Comparison of ENCODE assay signal across 8 cellular contexts in the genomic region with DNA sequence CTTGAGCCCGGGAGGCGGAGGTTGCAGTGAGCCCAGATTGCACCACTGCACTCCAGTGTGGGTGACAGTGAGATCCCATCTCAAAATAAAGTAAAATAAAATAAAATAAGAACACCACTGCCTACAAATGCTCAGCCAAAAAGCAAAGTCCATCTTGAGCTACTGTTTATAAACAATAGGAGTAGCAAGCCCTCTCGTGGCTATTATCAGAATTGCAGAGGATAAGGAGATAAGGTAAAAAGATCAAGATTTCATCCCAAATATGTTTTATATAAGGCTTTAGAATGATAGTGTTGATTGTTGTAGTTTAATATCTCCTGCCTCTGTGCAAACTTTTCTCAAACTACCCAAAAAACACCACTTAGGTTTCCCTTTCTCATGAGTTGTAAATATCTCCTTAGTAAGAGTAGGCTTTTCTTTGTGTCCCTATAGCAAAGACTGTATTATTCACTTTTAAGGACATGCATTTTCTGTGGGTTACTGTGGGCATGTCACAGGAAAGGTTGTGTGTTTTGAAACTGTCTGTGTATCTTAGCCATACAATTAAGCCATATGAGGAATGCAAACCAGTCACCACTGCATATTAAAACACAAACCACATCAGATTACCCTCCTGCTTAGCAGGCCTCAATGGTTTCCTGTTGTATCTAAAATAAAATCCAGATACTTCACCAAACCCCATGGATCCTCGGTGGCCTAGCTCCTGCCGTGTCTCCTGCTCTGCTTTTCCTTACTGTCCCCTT. TPM values are rescaled to one million over a fixed set of nuclear protein-coding genes. Genes with fewer than 3 reads are reported as not detected.
DNase-seq lines count a peak whose midpoint lies in the region; ATAC-seq and TF ChIP-seq lines count a peak whose summit lies in the region.

No MANE protein-coding gene starts in this region.

- H3K4me1 Mint-ChIP-seq in activated T-cell treated with anti-CD3 and anti-CD28 coated beads, Interleukin-2, amount 50 U/mL, for 4 hours (ENCODE audit: low read depth) = peaks cover 22% of the 10 kb centered on the region
- H3K4me1 Mint-ChIP-seq in activated T-cell treated with anti-CD3 and anti-CD28 coated beads, Interleukin-2, amount 50 U/mL, for 24 hours (ENCODE audit: low read depth) = peaks cover 37% of the 10 kb centered on the region

- H4K8ac ChIP-seq in neuronal stem cell (ENCODE audit: low read depth, low read length) = no peak overlapping the region

- H3K4ac ChIP-seq in neuronal stem cell (ENCODE audit: low read length) = no peak overlapping the region

- peaks cover 7% of the 10 kb centered on the region for H3K36me3 Mint-ChIP-seq in activated T-cell treated with anti-CD3 and anti-CD28 coated beads, Interleukin-2, amount 50 U/mL, for 4 hours (ENCODE audit: insufficient read depth)
- peaks cover 3% of the 10 kb centered on the region for H3K36me3 Mint-ChIP-seq in activated T-cell treated with anti-CD3 and anti-CD28 coated beads, Interleukin-2, amount 50 U/mL, for 24 hours (ENCODE audit: low read depth)

- TF ChIP-seq CTCF in RWPE1 (conservative IDR thresholded peaks at IDR 0.05; ENCODE audit: low read depth) = peak; percentile 68

- H3K4me1 ChIP-seq in neuronal stem cell (ENCODE audit: control insufficient read depth in 2 of 2, insufficient read depth in 1 of 2, low read depth in 1 of 2, low read length in 2 of 2) = no peaks in the 10 kb centered on the region

- no peak overlapping the region for H2BK15ac ChIP-seq in neuronal stem cell (ENCODE audit: low read length)

- no peaks in the 10 kb centered on the region for H3K27me3 ChIP-seq in neuronal stem cell (ENCODE audit: control insufficient read depth in 3 of 3, insufficient read depth in 3 of 3, low read depth in 1 of 3, low read length in 3 of 3)

- CTCF ChIA-PET in RWPE1 (lab: Yijun Ruan, JAX) = interaction anchor here (0.5 to 1.0 kb wide), 9 partner anchors 15 to 372 kb away, joined by 3 to 6 read pairs (median 3); no protein-coding TSS in a partner anchor

- no peak overlapping the region for H3K4me3 Mint-ChIP-seq in activated T-cell treated with anti-CD3 and anti-CD28 coated beads, Interleukin-2, amount 50 U/mL, for 4 hours
- no peak overlapping the region for H3K4me3 Mint-ChIP-seq in activated T-cell treated with anti-CD3 and anti-CD28 coated beads, Interleukin-2, amount 50 U/mL, for 24 hours

- H2BK5ac ChIP-seq in neuronal stem cell (ENCODE audit: low read length) = no peak overlapping the region

- H3K27me3 Mint-ChIP-seq in activated T-cell treated with anti-CD3 and anti-CD28 coated beads, Interleukin-2, amount 50 U/mL, for 4 hours (ENCODE audit: low read depth) = no peaks in the 10 kb centered on the region
- peaks cover 3% of the 10 kb centered on the region for H3K27me3 Mint-ChIP-seq in activated T-cell treated with anti-CD3 and anti-CD28 coated beads, Interleukin-2, amount 50 U/mL, for 24 hours

- DNase-seq in activated T-cell treated with anti-CD3 and anti-CD28 coated beads, Interleukin-2, amount 50 U/mL, for 4 hours = no peak
- DNase-seq in activated T-cell treated with anti-CD3 and anti-CD28 coated beads, Interleukin-2, amount 50 U/mL, for 24 hours = no peak
- DNase-seq in RWPE1 (ENCODE audit: low spot score) (peak; percentile 60), erythroblast (lab: John Stamatoyannopoulos, UW) (peak; percentile 45 to 60), neuronal stem cell (ENCODE audit: low spot score) (peak; percentile 56)
- DNase-seq in activated CD8-positive, alpha-beta memory T cell treated with anti-CD3 and anti-CD28 coated beads for 24 hours = no peak

- H2BK12ac ChIP-seq in neuronal stem cell (ENCODE audit: low read length) = no peak overlapping the region

- ATAC-seq in activated T-cell treated with anti-CD3 and anti-CD28 coated beads, Interleukin-2, amount 50 U/mL, for 4 hours = peak; percentile 20 to 25
- ATAC-seq in HG03565 (IDR thresholded peaks at IDR 0.05; ENCODE audit: unreplicated experiment) (peak; percentile 40), GM21367 (IDR thresholded peaks at IDR 0.05; ENCODE audit: unreplicated experiment) (no peak)

- H3K18ac ChIP-seq in neuronal stem cell (ENCODE audit: low read length) = no peak overlapping the region

- peaks cover 14% of the 10 kb centered on the region for H3K9me3 Mint-ChIP-seq in activated T-cell treated with anti-CD3 and anti-CD28 coated beads, Interleukin-2, amount 50 U/mL, for 4 hours
- peaks cover 15% of the 10 kb centered on the region for H3K9me3 Mint-ChIP-seq in activated T-cell treated with anti-CD3 and anti-CD28 coated beads, Interleukin-2, amount 50 U/mL, for 24 hours

- H4K91ac ChIP-seq in neuronal stem cell (ENCODE audit: low read depth, low read length, poor library complexity) = no peak overlapping the region

- H2AFZ ChIP-seq in neuronal stem cell (ENCODE audit: low read length) = no peak overlapping the region

- H3K23ac ChIP-seq in neuronal stem cell (ENCODE audit: low read depth, low read length, poor library complexity) = no peak overlapping the region

- no CpG with 5 or more reads among the region's 5 CpGs for WGBS in neuronal stem cell (ENCODE audit: extremely low coverage in 2 of 2, insufficient read length in 2 of 2, insufficient replicate concordance in 1 of 2), 2 donors

- H3K27ac ChIP-seq in RWPE1 (no peak overlapping the region), neuronal stem cell (replicated peaks; ENCODE audit: low read length) (no peak overlapping the region)

- H3K4me2 ChIP-seq in neuronal stem cell (ENCODE audit: insufficient read depth, low read length, poor library complexity, severe bottlenecking) = no peak overlapping the region

- POLR2A ChIA-PET in RWPE1 (lab: Yijun Ruan, JAX; ENCODE audit: low non-redundant PET) = no interaction called here

- H3K9ac ChIP-seq in neuronal stem cell (ENCODE audit: low read depth, low read length, poor library complexity) = no peak overlapping the region

- peaks cover 3 to 28% of the 10 kb centered on the region in 2 donors for H3K9me3 ChIP-seq in neuronal stem cell (replicated peaks in 1 of 2; ENCODE audit: control insufficient read depth in 2 of 2, insufficient read depth in 1 of 2, low read depth in 1 of 2, low read length in 2 of 2)

- no peak overlapping the region for H2BK120ac ChIP-seq in neuronal stem cell (ENCODE audit: low read depth, low read length)

- no peak overlapping the region for H3K14ac ChIP-seq in neuronal stem cell (ENCODE audit: low read length)

- no peak overlapping the region for H2AK5ac ChIP-seq in neuronal stem cell (ENCODE audit: low read depth, low read length)

- no peak overlapping the region for H3K4me3 ChIP-seq in neuronal stem cell (ENCODE audit: low read length in 2 of 2)

- H3K36me3 ChIP-seq in neuronal stem cell (replicated peaks in 1 of 2; ENCODE audit: control insufficient read depth in 2 of 2, insufficient read depth in 2 of 2, low read length in 2 of 2) = peaks cover 0 to 1% of the 10 kb centered on the region in 2 donors

- TF ChIP-seq POLR2A in erythroblast (IDR thresholded peaks at IDR 0.05; ENCODE audit: low read length) = no peak

- H3K79me1 ChIP-seq in neuronal stem cell (ENCODE audit: low read depth, low read length) = no peaks in the 10 kb centered on the region

- no peak overlapping the region for H3K27ac Mint-ChIP-seq in activated T-cell treated with anti-CD3 and anti-CD28 coated beads, Interleukin-2, amount 50 U/mL, for 24 hours

RNA-seq across cellular contexts. Expression of a gene that starts 31.8 kb away (rescaled TPM):
- total RNA-seq in activated T-cell treated with anti-CD3 and anti-CD28 coated beads, Interleukin-2, amount 50 U/mL, for 4 hours = 100 to 1,000 TPM; 121 to 140 (median 139) TPM
- 325 TPM for polyA plus RNA-seq in neuronal stem cell (2013, experiment 1 of 2)
- 323 TPM for polyA plus RNA-seq in neuronal stem cell (2013, experiment 2 of 2)

RNA-seq across cellular contexts. Expression of a gene that starts 39.1 kb away (rescaled TPM):
- 10 to 100 TPM; 34.7 to 36.3 (median 35.1) TPM for total RNA-seq in activated T-cell treated with anti-CD3 and anti-CD28 coated beads, Interleukin-2, amount 50 U/mL, for 4 hours
- 75.3 TPM for polyA plus RNA-seq in neuronal stem cell (2013, experiment 1 of 2)
- 79.8 TPM for polyA plus RNA-seq in neuronal stem cell (2013, experiment 2 of 2)

Comparison
In these comparisons a context has a peak if more than half of its experiments do, and no peak if none do; other contexts are left out.
1. DNase-seq: peak in RWPE1 (single experiment), erythroblast (2 of 2) and neuronal stem cell (single experiment); none in activated T-cell treated with anti-CD3 and anti-CD28 coated beads, Interleukin-2, amount 50 U/mL, for 4 hours (single experiment), activated T-cell treated with anti-CD3 and anti-CD28 coated beads, Interleukin-2, amount 50 U/mL, for 24 hours (single experiment) and activated CD8-positive, alpha-beta memory T cell treated with anti-CD3 and anti-CD28 coated beads for 24 hours (single experiment).